ENCODE assay signal across 9 cellular contexts in genomic region chr19:49852631-49853126, GRCh38.
A peak's percentile ranks its signal among the peaks of the same experiment; 100 is the strongest.
DNase-seq lines count a peak whose midpoint lies in the region; ATAC-seq and TF ChIP-seq lines count a peak whose summit lies in the region.
"Had no signal": no experiment of that assay in that cellular context is flagged by ENCODE, and none has a peak within 500 bp of the region (broad histone marks: within the 10 kb centered on the region; RNA-seq: fewer than 3 reads in every experiment).

No MANE protein-coding gene starts in this region.

- DNase-seq in T-helper 1 cell (no peak), foreskin fibroblast (peak in 1 of 2 donors; percentile 53), inferior parietal cortex (ENCODE audit: extremely low spot score) (no peak), NCI-H774 (lab: John Stamatoyannopoulos, UW) (no peak)
- DNase-seq in stimulated activated effector memory CD8-positive, alpha-beta T cell treated with anti-CD3 and anti-CD28 coated beads, Interleukin-12 subunit alpha, Interleukin-12 subunit beta, amount 100 ng/mL, for 72 hours (ENCODE audit: low spot score in 2 of 2) = peak in 1 of 2 donors; percentile 49
- DNase-seq: AML-193 had no signal

- TF ChIP-seq CTCF in WI38 (IDR thresholded peaks at IDR 0.05; ENCODE audit: low read depth, low read length) (no peak), foreskin fibroblast (IDR thresholded peaks at IDR 0.05; ENCODE audit: low read depth, low read length) (no peak)

- H3K9me3 Mint-ChIP-seq in T-helper 1 cell treated with Interleukin-12 subunit alpha and Interleukin-12 subunit beta and Interleukin-4 antibody, amounts not matched to agents 30 μg/mL and 1 μg/mL, for 36 hours = peaks cover 6% of the 10 kb centered on the region
- H3K9me3 Mint-ChIP-seq in stimulated activated effector memory CD8-positive, alpha-beta T cell treated with anti-CD3 and anti-CD28 coated beads, Interleukin-12 subunit alpha, Interleukin-12 subunit beta, amount 100 ng/mL, for 72 hours = peaks cover 3% of the 10 kb centered on the region

- peak overlapping the region; percentile 71 for H3K4me3 Mint-ChIP-seq in T-helper 1 cell treated with Interleukin-12 subunit alpha and Interleukin-12 subunit beta and Interleukin-4 antibody, amounts not matched to agents 30 μg/mL and 1 μg/mL, for 36 hours
- peak overlapping the region; percentile 81 for H3K4me3 Mint-ChIP-seq in stimulated activated effector memory CD8-positive, alpha-beta T cell treated with anti-CD3 and anti-CD28 coated beads, Interleukin-12 subunit alpha, Interleukin-12 subunit beta, amount 100 ng/mL, for 72 hours

- peaks cover 36% of the 10 kb centered on the region for H3K4me1 Mint-ChIP-seq in T-helper 1 cell treated with Interleukin-12 subunit alpha and Interleukin-12 subunit beta and Interleukin-4 antibody, amounts not matched to agents 30 μg/mL and 1 μg/mL, for 36 hours (ENCODE audit: low read depth)
- peaks cover 44% of the 10 kb centered on the region for H3K4me1 Mint-ChIP-seq in stimulated activated effector memory CD8-positive, alpha-beta T cell treated with anti-CD3 and anti-CD28 coated beads, Interleukin-12 subunit alpha, Interleukin-12 subunit beta, amount 100 ng/mL, for 72 hours

- peaks cover 6% of the 10 kb centered on the region for H3K27me3 Mint-ChIP-seq in T-helper 1 cell treated with Interleukin-12 subunit alpha and Interleukin-12 subunit beta and Interleukin-4 antibody, amounts not matched to agents 30 μg/mL and 1 μg/mL, for 36 hours (ENCODE audit: low read depth)

- H3K4me3 ChIP-seq in WI38 (ENCODE audit: low read depth, low read length) (peak overlapping the region; percentile 80), foreskin fibroblast (ENCODE audit: low read depth in 1 of 2, low read length in 2 of 2) (peak overlapping the region; percentile 92 to 94)

- peaks cover 7% of the 10 kb centered on the region for H3K36me3 Mint-ChIP-seq in T-helper 1 cell treated with Interleukin-12 subunit alpha and Interleukin-12 subunit beta and Interleukin-4 antibody, amounts not matched to agents 30 μg/mL and 1 μg/mL, for 36 hours (ENCODE audit: low read depth)
- H3K36me3 Mint-ChIP-seq in stimulated activated effector memory CD8-positive, alpha-beta T cell treated with anti-CD3 and anti-CD28 coated beads, Interleukin-12 subunit alpha, Interleukin-12 subunit beta, amount 100 ng/mL, for 72 hours = peaks cover 53% of the 10 kb centered on the region

- no peak for ATAC-seq in stimulated activated effector memory CD8-positive, alpha-beta T cell treated with anti-CD3 and anti-CD28 coated beads, Interleukin-12 subunit alpha, Interleukin-12 subunit beta, amount 100 ng/mL, for 72 hours
- no peak for ATAC-seq in GM18870 (IDR thresholded peaks at IDR 0.05; ENCODE audit: unreplicated experiment)

- peak overlapping the region; percentile 66 for H3K27ac Mint-ChIP-seq in T-helper 1 cell treated with Interleukin-12 subunit alpha and Interleukin-12 subunit beta and Interleukin-4 antibody, amounts not matched to agents 30 μg/mL and 1 μg/mL, for 36 hours
- peak overlapping the region; percentile 66 for H3K27ac Mint-ChIP-seq in stimulated activated effector memory CD8-positive, alpha-beta T cell treated with anti-CD3 and anti-CD28 coated beads, Interleukin-12 subunit alpha, Interleukin-12 subunit beta, amount 100 ng/mL, for 72 hours
